12 cellular contexts compared by ENCODE assay signal in genomic region chr2:186639939-186640338, GRCh38. TPM values are rescaled to one million over a fixed set of nuclear protein-coding genes. Genes with fewer than 3 reads are reported as not detected.
A peak's percentile ranks its signal among the peaks of the same experiment; 100 is the strongest.
DNase-seq lines count a peak whose midpoint lies in the region; ATAC-seq and TF ChIP-seq lines count a peak whose summit lies in the region.
"Had no signal": no experiment of that assay in that cellular context is flagged by ENCODE, and none has a peak within 500 bp of the region (broad histone marks: within the 10 kb centered on the region; RNA-seq: fewer than 3 reads in every experiment).

No MANE protein-coding gene starts in this region.

- ATAC-seq in GM18520 (IDR thresholded peaks at IDR 0.05; ENCODE audit: unreplicated experiment) (peak; percentile 49), GM19468 (IDR thresholded peaks at IDR 0.05; ENCODE audit: extremely low read depth, unreplicated experiment) (peak; percentile 55), HG03025 (IDR thresholded peaks at IDR 0.05; ENCODE audit: low FRiP score, unreplicated experiment) (peak; percentile 59), GM23338 (no peak)

- H2AFZ ChIP-seq in GM23338: no peak overlapping the region

- no peaks in the 10 kb centered on the region for H3K27me3 Mint-ChIP-seq in activated T-helper 2 cell treated with anti-CD3 and anti-CD28 coated beads, Interferon-gamma antibody, Interleukin-2, Interleukin-4, amounts not matched to agents 10 μg/mL and 5 μg/mL and 100 μg/mL, durations not matched to agents 14 hours and 24 hours and 36 hours (ENCODE audit: low read depth)
- H3K27me3 Mint-ChIP-seq in nephron progenitor cell (ENCODE audit: low read depth, poor library complexity) (no peaks in the 10 kb centered on the region), GM23338 (ENCODE audit: insufficient read depth, low read depth, poor library complexity) (no peaks in the 10 kb centered on the region)
- H3K27me3 Mint-ChIP-seq: activated B cell treated with CpG ODN at 0.5 μM for 24 hours had no signal

- no peaks in the 10 kb centered on the region for H3K27me3 ChIP-seq in GM23338 (ENCODE audit: insufficient read depth)
- H3K27me3 ChIP-seq: breast epithelium had no signal

- DNase-seq in activated T-helper 2 cell treated with anti-CD3 and anti-CD28 coated beads, Interferon-gamma antibody, Interleukin-2, Interleukin-4, amounts not matched to agents 10 μg/mL and 5 μg/mL and 100 μg/mL, durations not matched to agents 14 hours and 24 hours and 36 hours (ENCODE audit: low spot score): no peak
- DNase-seq in nephron progenitor cell (no peak), SKM-1 treated with dmso at 0.1 percent for 144 hours (lab: John Stamatoyannopoulos, UW; ENCODE audit: unreplicated experiment) (no peak), GM23338 (ENCODE audit: low spot score) (no peak), GDM1 (lab: John Stamatoyannopoulos, UW) (no peak)
- DNase-seq: activated B cell treated with CpG ODN at 0.5 μM for 24 hours, H9, posterior cingulate gyrus had no signal

- H3K4me1 ChIP-seq in GM23338 (ENCODE audit: insufficient read depth): peaks cover 6% of the 10 kb centered on the region
- H3K4me1 ChIP-seq: breast epithelium had no signal

- H3F3A ChIP-seq in GM23338 (replicated peaks; ENCODE audit: low read depth): no peaks in the 10 kb centered on the region

- H3K36me3 ChIP-seq in GM23338 (ENCODE audit: insufficient read depth): no peaks in the 10 kb centered on the region; the same call in 1 of the 2 replicates
- H3K36me3 ChIP-seq: breast epithelium had no signal

- no peaks in the 10 kb centered on the region for H3K79me2 ChIP-seq in GM23338 (replicated peaks; ENCODE audit: insufficient read depth)

- H3K4me2 ChIP-seq in GM23338: no peak overlapping the region

- H3K27ac Mint-ChIP-seq in activated T-helper 2 cell treated with anti-CD3 and anti-CD28 coated beads, Interferon-gamma antibody, Interleukin-2, Interleukin-4, amounts not matched to agents 10 μg/mL and 5 μg/mL and 100 μg/mL, durations not matched to agents 14 hours and 24 hours and 36 hours: peak overlapping the region; percentile 55
- H3K27ac Mint-ChIP-seq in nephron progenitor cell (no peak overlapping the region), GM23338 (no peak overlapping the region)
- H3K27ac Mint-ChIP-seq: activated B cell treated with CpG ODN at 0.5 μM for 24 hours had no signal

- intact Hi-C loops in activated T-helper 2 cell treated with anti-CD3 and anti-CD28 coated beads, Interferon-gamma antibody, Interleukin-2, Interleukin-4, amounts not matched to agents 10 μg/mL and 5 μg/mL and 100 μg/mL, durations not matched to agents 14 hours and 24 hours and 36 hours (cut with micrococcal nuclease): no loop called here

- no peaks in the 10 kb centered on the region for H4K20me1 ChIP-seq in GM23338 (replicated peaks; ENCODE audit: insufficient read depth)

- no peaks in the 10 kb centered on the region for H3K9me3 Mint-ChIP-seq in activated T-helper 2 cell treated with anti-CD3 and anti-CD28 coated beads, Interferon-gamma antibody, Interleukin-2, Interleukin-4, amounts not matched to agents 10 μg/mL and 5 μg/mL and 100 μg/mL, durations not matched to agents 14 hours and 24 hours and 36 hours
- no peaks in the 10 kb centered on the region for H3K9me3 Mint-ChIP-seq in nephron progenitor cell
- no peaks in the 10 kb centered on the region for H3K9me3 Mint-ChIP-seq in GM23338
- H3K9me3 Mint-ChIP-seq: activated B cell treated with CpG ODN at 0.5 μM for 24 hours, H9 had no signal

- H3K4me3 Mint-ChIP-seq in activated T-helper 2 cell treated with anti-CD3 and anti-CD28 coated beads, Interferon-gamma antibody, Interleukin-2, Interleukin-4, amounts not matched to agents 10 μg/mL and 5 μg/mL and 100 μg/mL, durations not matched to agents 14 hours and 24 hours and 36 hours (ENCODE audit: low read depth): no peak overlapping the region
- H3K4me3 Mint-ChIP-seq in nephron progenitor cell: no peak overlapping the region
- H3K4me3 Mint-ChIP-seq in GM23338: no peak overlapping the region
- H3K4me3 Mint-ChIP-seq: activated B cell treated with CpG ODN at 0.5 μM for 24 hours, H9 had no signal

- H3K27ac ChIP-seq in GM23338 (ENCODE audit: low read depth): no peak overlapping the region
- H3K27ac ChIP-seq: breast epithelium had no signal

- peaks cover 23% of the 10 kb centered on the region for H3K4me1 Mint-ChIP-seq in activated T-helper 2 cell treated with anti-CD3 and anti-CD28 coated beads, Interferon-gamma antibody, Interleukin-2, Interleukin-4, amounts not matched to agents 10 μg/mL and 5 μg/mL and 100 μg/mL, durations not matched to agents 14 hours and 24 hours and 36 hours (ENCODE audit: low read depth)
- H3K4me1 Mint-ChIP-seq in nephron progenitor cell (peaks cover 3% of the 10 kb centered on the region), GM23338 (peaks cover 7% of the 10 kb centered on the region; the same call in 2 of the 3 replicates)
- H3K4me1 Mint-ChIP-seq: activated B cell treated with CpG ODN at 0.5 μM for 24 hours had no signal

- peaks cover 27% of the 10 kb centered on the region for H3K36me3 Mint-ChIP-seq in activated T-helper 2 cell treated with anti-CD3 and anti-CD28 coated beads, Interferon-gamma antibody, Interleukin-2, Interleukin-4, amounts not matched to agents 10 μg/mL and 5 μg/mL and 100 μg/mL, durations not matched to agents 14 hours and 24 hours and 36 hours (ENCODE audit: low read depth)
- H3K36me3 Mint-ChIP-seq in nephron progenitor cell (ENCODE audit: low read depth) (peaks cover 25% of the 10 kb centered on the region), GM23338 (ENCODE audit: low read depth) (peaks cover 11% of the 10 kb centered on the region)

- H3K9me2 ChIP-seq in GM23338 (ENCODE audit: insufficient read depth): no peaks in the 10 kb centered on the region

- TF ChIP-seq CTCF in nephron progenitor cell (IDR thresholded peaks at IDR 0.05) (no peak), GM23338 (conservative IDR thresholded peaks at IDR 0.05; ENCODE audit: low read depth in 2 of 2) (no peak)

- no peak overlapping the region for H3K4me3 ChIP-seq in GM23338
- H3K4me3 ChIP-seq: breast epithelium had no signal

TF ChIP-seq in GM23338, 12 proteins besides CTCF, POLR2A, EP300 and RAD21 (continues in another document):
- TF ChIP-seq EZH2 (IDR thresholded peaks at IDR 0.05; ENCODE audit: low read depth, unreplicated experiment) (no peak), REST (IDR thresholded peaks at IDR 0.05; ENCODE audit: unreplicated experiment) (no peak), ZNF331 (CRISPR knock-in tag; IDR thresholded peaks at IDR 0.05; ENCODE audit: low read depth) (no peak), NANOG (IDR thresholded peaks at IDR 0.05; ENCODE audit: borderline replicate concordance) (no peak), ETS1 (IDR thresholded peaks at IDR 0.05) (no peak)

RNA-seq across cellular contexts. Expression of gene ITGAV, which starts 50.1 kb away (rescaled TPM):
- 9.8 and 10.6 TPM in 2 replicates for total RNA-seq in activated T-helper 2 cell treated with anti-CD3 and anti-CD28 coated beads, Interferon-gamma antibody, Interleukin-2, Interleukin-4, amounts not matched to agents 10 μg/mL and 5 μg/mL and 100 μg/mL, durations not matched to agents 14 hours and 24 hours and 36 hours
- total RNA-seq in GM23338 (2014; rRNA removed; shearing (Covaris generic)): 50.8 and 56.5 TPM in 2 replicates
- polyA plus RNA-seq in GM23338 (2016; fragmentation: Nextera tagmentation; extraction: Ambion mirVana): 8.0 and 9.1 TPM in 2 replicates

RNA-seq across cellular contexts. Expression of gene FAM171B, which starts 53.9 kb away (rescaled TPM):
- total RNA-seq in activated T-helper 2 cell treated with anti-CD3 and anti-CD28 coated beads, Interferon-gamma antibody, Interleukin-2, Interleukin-4, amounts not matched to agents 10 μg/mL and 5 μg/mL and 100 μg/mL, durations not matched to agents 14 hours and 24 hours and 36 hours: 0.43 and 0.48 TPM in 2 replicates
- 26.3 and 27.2 TPM in 2 replicates for total RNA-seq in GM23338 (2014; rRNA removed; shearing (Covaris generic))
- 9.8 and 10.7 TPM in 2 replicates for polyA plus RNA-seq in GM23338 (2016; fragmentation: Nextera tagmentation; extraction: Ambion mirVana)
- total RNA-seq: activated B cell treated with CpG ODN at 0.5 μM for 24 hours had no signal

Comparison
In these comparisons a context has a peak if more than half of its experiments do, and no peak if none do; other contexts are left out.
1. RNA of gene FAM171B, which starts 53.9 kb away (total RNA-seq): 26.3 to 27.2 TPM in GM23338; 0.43 to 0.48 TPM in activated T-helper 2 cell treated with anti-CD3 and anti-CD28 coated beads, Interferon-gamma antibody, Interleukin-2, Interleukin-4, amounts not matched to agents 10 μg/mL and 5 μg/mL and 100 μg/mL, durations not matched to agents 14 hours and 24 hours and 36 hours; every median in the first group is over 10 times any median in the second.